Comparison of ENCODE assay signal across 7 cellular contexts in the genomic region with DNA sequence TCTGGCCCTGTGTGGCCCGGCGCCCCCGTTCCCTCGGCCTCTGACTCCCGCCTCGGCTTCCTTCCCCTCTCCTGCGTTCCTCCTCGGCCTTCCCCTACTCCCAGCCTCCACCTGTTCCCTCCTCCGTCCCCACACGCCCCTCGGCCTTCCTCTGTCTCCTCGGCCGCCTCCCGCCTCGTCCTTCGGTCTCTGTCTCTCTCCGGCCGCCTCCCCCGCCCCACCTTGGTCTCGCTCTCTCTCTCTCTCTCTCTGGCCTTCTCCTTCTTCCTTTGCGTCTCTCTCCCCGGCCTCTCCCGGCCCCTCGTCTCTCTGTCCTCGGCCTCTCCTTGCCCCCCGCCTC. TPM values are rescaled to one million over a fixed set of nuclear protein-coding genes. Genes with fewer than 3 reads are reported as not detected.
DNase-seq lines count a peak whose midpoint lies in the region; ATAC-seq and TF ChIP-seq lines count a peak whose summit lies in the region.

No MANE protein-coding gene starts in this region.

- H2AFZ ChIP-seq in PC-3 (ENCODE audit: low read length) (no peak overlapping the region), neuron (ENCODE audit: low read depth, low read length) (no peak overlapping the region)

- H4K20me1 ChIP-seq in PC-3 (ENCODE audit: low read length) = peaks cover 20% of the 10 kb centered on the region; the same call in 1 of the 2 replicates

- no peaks in the 10 kb centered on the region for H3K27me3 Mint-ChIP-seq in endodermal cell (ENCODE audit: insufficient read depth)

- H3K36me3 ChIP-seq in HEK293 (ENCODE audit: control insufficient read depth in 2 of 2, insufficient read depth in 1 of 2, low read length in 2 of 2) = peaks cover 0 to 37% of the 10 kb centered on the region in 2 experiments; a peak in 1 of 3 replicates
- H3K36me3 ChIP-seq in PC-3 (ENCODE audit: low read depth, low read length) = peaks cover 8% of the 10 kb centered on the region; the same call in 1 of the 2 replicates
- peaks cover 54% of the 10 kb centered on the region for H3K36me3 ChIP-seq in endodermal cell (ENCODE audit: control insufficient read depth, insufficient read depth, low read length)
- peaks cover 13% of the 10 kb centered on the region for H3K36me3 ChIP-seq in neuron (ENCODE audit: insufficient read depth, low read length)

- H3K27ac ChIP-seq in HEK293 (ENCODE audit: extremely low read depth, low read depth, low read length) = peak overlapping the region; percentile 80
- peak overlapping the region; percentile 29 for H3K27ac ChIP-seq in PC-3 (ENCODE audit: low read length)
- H3K27ac ChIP-seq in endodermal cell (ENCODE audit: low read depth, low read length) = peak overlapping the region; percentile 71

- H3K9me3 ChIP-seq in HEK293 (ENCODE audit: control insufficient read depth, insufficient read depth, low read depth, low read length) (no peaks in the 10 kb centered on the region), PC-3 (ENCODE audit: low read length) (no peaks in the 10 kb centered on the region), endodermal cell (ENCODE audit: control insufficient read depth, low read length) (no peaks in the 10 kb centered on the region), neuron (ENCODE audit: low read length) (no peaks in the 10 kb centered on the region)

- peak overlapping the region; percentile 83 for H3K4me3 Mint-ChIP-seq in endodermal cell

- H3K4me1 Mint-ChIP-seq in endodermal cell = peaks cover 16% of the 10 kb centered on the region

- H3K9me3 Mint-ChIP-seq in endodermal cell = peaks cover 10% of the 10 kb centered on the region

- H3K4me1 ChIP-seq in HEK293 (ENCODE audit: control insufficient read depth, insufficient read depth, low read length) (no peaks in the 10 kb centered on the region), PC-3 (ENCODE audit: insufficient read depth, low read length) (peaks cover 28% of the 10 kb centered on the region), endodermal cell (ENCODE audit: control insufficient read depth, insufficient read depth, low read length) (peaks cover 4% of the 10 kb centered on the region), neuron (ENCODE audit: insufficient read depth, low read length) (peaks cover 16% of the 10 kb centered on the region)

- 0% methylated on average over 19 to 26 of the region's 26 CpGs for WGBS in endodermal cell (ENCODE audit: insufficient coverage in 1 of 2, insufficient read length in 1 of 2), 2 experiments

- POLR2A ChIA-PET in HEK293 (lab: Yijun Ruan, JAX) (interaction anchor here (0.6 to 0.7 kb wide), 3 partner anchors 63 to 108 kb away, joined by 3 read pairs; a partner anchor contains a TSS), PC-3 (lab: Charles Lee; ENCODE audit: unreplicated experiment) (no interaction called here)

- no peaks in the 10 kb centered on the region for H3K9me2 ChIP-seq in PC-3 (replicated peaks; ENCODE audit: low read length)

- H3K9ac ChIP-seq in PC-3 (ENCODE audit: low read length) = peak overlapping the region; percentile 88
- H3K9ac ChIP-seq in endodermal cell (ENCODE audit: extremely low read depth, low read length, poor library complexity, severe bottlenecking) = peak overlapping the region; percentile 64

- BruUV-seq in PC-3 (replicated peaks; lab: Mats Ljungman, UMichigan) = no TSS peak

- H3K27me3 ChIP-seq in PC-3 (ENCODE audit: low read length) = no peaks in the 10 kb centered on the region
- no peaks in the 10 kb centered on the region for H3K27me3 ChIP-seq in endodermal cell (ENCODE audit: control insufficient read depth, insufficient read depth, low read length, poor library complexity, severe bottlenecking)
- no peaks in the 10 kb centered on the region for H3K27me3 ChIP-seq in neuron (ENCODE audit: insufficient read depth, low read length)

- DNase-seq in PC-3 = peak; percentile 26
- no peak for DNase-seq in endodermal cell
- DNase-seq in NCI-H345 (lab: John Stamatoyannopoulos, UW) = no peak
- DNase-seq in GM19238 (ENCODE audit: insufficient read length, low spot score) = no peak

- intact Hi-C loops in PC-3 (cut with micrococcal nuclease) = loop anchor here (10.0 kb wide), 1 partner anchor 352 kb away; no protein-coding TSS in a partner anchor

- H3K36me3 Mint-ChIP-seq in endodermal cell (ENCODE audit: low read depth) = peaks cover 47% of the 10 kb centered on the region

- peak overlapping the region; percentile 100 for H3K4me2 ChIP-seq in PC-3 (ENCODE audit: low read length)

- H3K79me2 ChIP-seq in PC-3 (ENCODE audit: low read length) = peaks cover 51% of the 10 kb centered on the region

- CTCF ChIA-PET in HEK293 (lab: Yijun Ruan, JAX) = interaction anchor here (0.7 kb wide), 1 partner anchor 99 kb away, joined by 3 read pairs; a partner anchor contains a TSS
- CTCF ChIA-PET in PC-3 (lab: Charles Lee) = no interaction called here

- ATAC-seq in PC-3 = peak; percentile 35

- peaks cover 6% of the 10 kb centered on the region for H3F3A ChIP-seq in PC-3 (ENCODE audit: low read length, unreplicated experiment)

- TF ChIP-seq CTCF in GM12875 (IDR thresholded peaks at IDR 0.05; ENCODE audit: borderline replicate concordance, insufficient read depth, low read depth, low read length) = no peak
- no peak for TF ChIP-seq CTCF in HEK293 (tag by site-specific recombination; IDR thresholded peaks at IDR 0.05)
- no peak for TF ChIP-seq CTCF in PC-3 (conservative IDR thresholded peaks at IDR 0.05; ENCODE audit: low read depth, low read length)
- no peak for TF ChIP-seq CTCF in endodermal cell (conservative IDR thresholded peaks at IDR 0.05)

- peak overlapping the region; percentile 87 for H3K27ac Mint-ChIP-seq in endodermal cell

- H3K4me3 ChIP-seq in GM12875 (ENCODE audit: low read depth, low read length) = peak overlapping the region; percentile 97
- H3K4me3 ChIP-seq in HEK293 (ENCODE audit: low read depth, low read length) = peak overlapping the region; percentile 94
- peak overlapping the region; percentile 97 for H3K4me3 ChIP-seq in PC-3 (ENCODE audit: low read length)
- peak overlapping the region; percentile 81 for H3K4me3 ChIP-seq in endodermal cell (ENCODE audit: low read length)
- peak overlapping the region; percentile 71 for H3K4me3 ChIP-seq in neuron (ENCODE audit: low read length)

TF ChIP-seq in HEK293, 187 proteins besides CTCF, POLR2A, EP300 and RAD21 (continues in another document):
- TF ChIP-seq ZBTB21 (tag by site-specific recombination; IDR thresholded peaks at IDR 0.05) (no peak), GLIS2 (tag by site-specific recombination; IDR thresholded peaks at IDR 0.05) (peak; percentile 80), ZSCAN23 (tag by site-specific recombination; IDR thresholded peaks at IDR 0.05) (peak; percentile 76; the same call in 1 of the 2 replicates), ZNF768 (tag by site-specific recombination; IDR thresholded peaks at IDR 0.05) (no peak; the same call in 1 of the 2 replicates), ZNF549 (tag by site-specific recombination; IDR thresholded peaks at IDR 0.05) (no peak), ZNF600 (tag by site-specific recombination; IDR thresholded peaks at IDR 0.05) (peak; percentile 59), ZXDB (tag by site-specific recombination; IDR thresholded peaks at IDR 0.05) (peak; percentile 85)
- TF ChIP-seq, protein P1, sequence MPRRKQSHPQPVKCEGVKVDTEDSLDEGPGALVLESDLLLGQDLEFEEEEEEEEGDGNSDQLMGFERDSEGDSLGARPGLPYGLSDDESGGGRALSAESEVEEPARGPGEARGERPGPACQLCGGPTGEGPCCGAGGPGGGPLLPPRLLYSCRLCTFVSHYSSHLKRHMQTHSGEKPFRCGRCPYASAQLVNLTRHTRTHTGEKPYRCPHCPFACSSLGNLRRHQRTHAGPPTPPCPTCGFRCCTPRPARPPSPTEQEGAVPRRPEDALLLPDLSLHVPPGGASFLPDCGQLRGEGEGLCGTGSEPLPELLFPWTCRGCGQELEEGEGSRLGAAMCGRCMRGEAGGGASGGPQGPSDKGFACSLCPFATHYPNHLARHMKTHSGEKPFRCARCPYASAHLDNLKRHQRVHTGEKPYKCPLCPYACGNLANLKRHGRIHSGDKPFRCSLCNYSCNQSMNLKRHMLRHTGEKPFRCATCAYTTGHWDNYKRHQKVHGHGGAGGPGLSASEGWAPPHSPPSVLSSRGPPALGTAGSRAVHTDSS (tag by site-specific recombination; IDR thresholded peaks at IDR 0.05) = no peak
- TF ChIP-seq, protein P2, sequence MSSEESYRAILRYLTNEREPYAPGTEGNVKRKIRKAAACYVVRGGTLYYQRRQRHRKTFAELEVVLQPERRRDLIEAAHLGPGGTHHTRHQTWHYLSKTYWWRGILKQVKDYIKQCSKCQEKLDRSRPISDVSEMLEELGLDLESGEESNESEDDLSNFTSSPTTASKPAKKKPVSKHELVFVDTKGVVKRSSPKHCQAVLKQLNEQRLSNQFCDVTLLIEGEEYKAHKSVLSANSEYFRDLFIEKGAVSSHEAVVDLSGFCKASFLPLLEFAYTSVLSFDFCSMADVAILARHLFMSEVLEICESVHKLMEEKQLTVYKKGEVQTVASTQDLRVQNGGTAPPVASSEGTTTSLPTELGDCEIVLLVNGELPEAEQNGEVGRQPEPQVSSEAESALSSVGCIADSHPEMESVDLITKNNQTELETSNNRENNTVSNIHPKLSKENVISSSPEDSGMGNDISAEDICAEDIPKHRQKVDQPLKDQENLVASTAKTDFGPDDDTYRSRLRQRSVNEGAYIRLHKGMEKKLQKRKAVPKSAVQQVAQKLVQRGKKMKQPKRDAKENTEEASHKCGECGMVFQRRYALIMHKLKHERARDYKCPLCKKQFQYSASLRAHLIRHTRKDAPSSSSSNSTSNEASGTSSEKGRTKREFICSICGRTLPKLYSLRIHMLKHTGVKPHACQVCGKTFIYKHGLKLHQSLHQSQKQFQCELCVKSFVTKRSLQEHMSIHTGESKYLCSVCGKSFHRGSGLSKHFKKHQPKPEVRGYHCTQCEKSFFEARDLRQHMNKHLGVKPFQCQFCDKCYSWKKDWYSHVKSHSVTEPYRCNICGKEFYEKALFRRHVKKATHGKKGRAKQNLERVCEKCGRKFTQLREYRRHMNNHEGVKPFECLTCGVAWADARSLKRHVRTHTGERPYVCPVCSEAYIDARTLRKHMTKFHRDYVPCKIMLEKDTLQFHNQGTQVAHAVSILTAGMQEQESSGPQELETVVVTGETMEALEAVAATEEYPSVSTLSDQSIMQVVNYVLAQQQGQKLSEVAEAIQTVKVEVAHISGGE (tag by site-specific recombination; conservative IDR thresholded peaks at IDR 0.05; ENCODE audit: low read depth) = peak; percentile 38

RNA-seq across cellular contexts. Expression of a gene that starts 0.6 kb away (rescaled TPM):
- 96.7 and 115 TPM in 2 replicates for total RNA-seq in PC-3 (2014; rRNA removed)
- total RNA-seq in endodermal cell = 10 to 100 TPM; 73.3 to 84.3 TPM
- polyA plus RNA-seq in endodermal cell (2013, experiment 1 of 2) = 49.1 TPM
- 46.6 TPM for polyA plus RNA-seq in endodermal cell (2013, experiment 2 of 2)

RNA-seq across cellular contexts. Expression of a gene that starts 44.7 kb away (rescaled TPM):
- 92.5 and 100 TPM in 2 replicates for total RNA-seq in PC-3 (2014; rRNA removed)
- total RNA-seq in endodermal cell = 100 to 1,000 TPM; 133 to 136 TPM
- polyA plus RNA-seq in endodermal cell (2013, experiment 1 of 2) = 114 TPM
- 103 TPM for polyA plus RNA-seq in endodermal cell (2013, experiment 2 of 2)

Comparison
In these comparisons a context has a peak if more than half of its experiments do, and no peak if none do; other contexts are left out.
1. H3K27ac ChIP-seq: peak in every context shown above with its lines; median percentile 80 in HEK293; 71 in endodermal cell; 29 in PC-3.